Comparison of ENCODE assay signal across 24 cellular contexts in the genomic region with DNA sequence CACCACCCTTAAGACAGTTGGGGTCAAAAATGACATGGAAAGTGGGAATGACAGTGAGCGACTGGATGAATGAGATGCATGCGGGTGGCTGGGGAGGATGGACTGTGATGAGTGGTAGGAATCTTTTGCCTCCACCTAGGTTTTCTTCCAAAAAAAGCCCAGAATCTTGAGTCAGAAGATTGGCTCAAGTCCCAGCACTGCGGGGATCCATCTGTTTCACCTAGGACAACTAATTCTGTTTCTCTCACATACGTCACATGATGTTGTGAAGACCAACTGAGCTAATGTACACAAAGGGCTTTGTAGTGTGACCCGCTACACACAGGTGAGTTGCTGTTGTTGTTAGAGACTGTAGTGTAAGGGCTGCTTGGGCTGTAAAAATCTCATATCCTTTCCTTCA.
"Had no signal": no experiment of that assay in that cellular context is flagged by ENCODE, and none has a peak within 500 bp of the region (broad histone marks: within the 10 kb centered on the region; RNA-seq: fewer than 3 reads in every experiment).

No MANE protein-coding gene starts in this region.

- ATAC-seq: activated CD4-positive, alpha-beta T cell treated with anti-CD3 and anti-CD28 coated beads for 36 hours; activated T-cell treated with anti-CD3 and anti-CD28 coated beads, Interleukin-2, amount 50 U/mL, for 72 hours; Panc1; Right ventricle myocardium inferior had no signal

- H3K9me3 ChIP-seq: SJCRH30, SK-N-SH had no signal

- H3K27me3 ChIP-seq: SJCRH30 had no signal

- DNase-seq: activated CD4-positive, alpha-beta memory T cell treated with anti-CD3 and anti-CD28 coated beads, Interleukin-2, amount 10 ng/mL, durations not matched to agents 7 days and 5 days; activated CD4-positive, alpha-beta T cell treated with anti-CD3 and anti-CD28 coated beads for 36 hours; activated CD4-positive, alpha-beta T cell treated with anti-CD3 and anti-CD28 coated beads, Interleukin-2, amount 50 U/mL, for 1 hour; activated gamma-delta T cell treated with Interleukin-2 at 50 U/mL for 16 hours; activated naive CD4-positive, alpha-beta T cell treated with anti-CD3 and anti-CD28 coated beads, Interleukin-2, amount 10 ng/mL, durations not matched to agents 7 days and 5 days; activated naive CD8-positive, alpha-beta T cell treated with anti-CD3 and anti-CD28 coated beads for 36 hours; activated T-cell treated with anti-CD3 and anti-CD28 coated beads for 4 hours; activated T-cell treated with anti-CD3 and anti-CD28 coated beads, Interleukin-2, amount 50 U/mL, for 72 hours; brain microvascular endothelial cell; MM.1S; NCI-H1105 treated with DMSO at 0.1 percent for 48 hours; NCI-H146; NCI-H1930; NCI-H345; NCI-H510A; NCI-H526 treated with DMSO at 0.1 percent for 48 hours; NCI-H82; RPMI8226; SJCRH30; SK-N-SH; T-helper 1 cell; WERI-Rb-1 had no signal

- H3K4me3 ChIP-seq: SJCRH30 had no signal

- H3K4me2 ChIP-seq: SK-N-SH had no signal

- H3K4me1 ChIP-seq: SJCRH30 had no signal

- H3K9me2 ChIP-seq: SK-N-SH had no signal

- H3K36me3 ChIP-seq: brain microvascular endothelial cell, SJCRH30, WERI-Rb-1 had no signal

- H3K9ac ChIP-seq: SK-N-SH had no signal

- H3K27ac ChIP-seq: brain microvascular endothelial cell, SJCRH30, WERI-Rb-1 had no signal
